In the genomic region with DNA sequence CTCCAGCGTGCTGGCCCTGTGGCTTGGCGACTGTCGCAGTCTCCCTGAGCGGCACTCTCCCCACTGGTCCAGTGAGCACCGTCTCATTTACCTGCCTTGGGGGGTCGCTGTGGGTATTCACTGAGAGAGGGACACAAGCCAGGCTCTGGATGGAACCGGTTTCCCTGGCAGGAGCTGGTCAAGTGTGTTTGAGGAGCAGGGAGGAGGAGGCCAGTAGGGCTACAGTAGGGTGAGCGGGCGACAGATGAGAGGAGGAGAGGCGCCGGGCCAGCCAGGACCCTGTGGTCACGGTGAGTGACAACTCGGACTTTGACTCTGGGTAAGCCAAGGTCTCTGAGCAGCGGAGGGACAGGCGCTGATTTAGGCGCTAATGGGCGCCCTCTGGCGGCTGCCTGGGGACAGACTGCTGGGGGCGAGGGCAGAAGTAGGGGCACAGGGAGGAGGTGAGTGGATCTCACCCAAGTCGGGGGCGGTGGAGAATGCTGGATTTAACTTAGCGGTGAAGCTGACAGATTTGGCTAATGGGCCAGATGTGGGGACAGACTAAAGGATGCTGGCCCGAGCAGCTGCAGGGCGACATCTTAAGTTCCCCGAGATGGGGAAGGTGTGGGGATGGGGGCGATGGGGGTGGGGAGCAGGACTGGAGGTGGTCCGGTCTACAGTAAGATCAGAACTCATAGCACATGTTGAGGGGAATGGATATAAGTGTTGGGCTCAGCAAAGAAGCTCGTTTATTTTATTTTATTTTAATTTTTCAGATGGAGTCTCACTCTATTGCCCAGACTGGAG, we compare ENCODE assay signal across 1 cellular context.
TF ChIP-seq lines count a peak whose summit lies in the region.

No MANE protein-coding gene starts in this region.

TF ChIP-seq in K562, 482 proteins besides CTCF, POLR2A, EP300 and RAD21 (continued from another document):
- TF ChIP-seq SP1 (CRISPR knock-in tag; IDR thresholded peaks at IDR 0.05) (peak; percentile 28; the same call in 1 of the 2 replicates), POLR2AphosphoS5 (IDR thresholded peaks at IDR 0.05; ENCODE audit: control insufficient read depth, insufficient read depth, low read depth, low read length) (no peak), ZFP36 (IDR thresholded peaks at IDR 0.05; ENCODE audit: low read depth, low read length, partially characterized antibody) (peak; percentile 41), KDM5B (IDR thresholded peaks at IDR 0.05; ENCODE audit: insufficient replicate concordance, low read depth, low read length) (no peak), GTF2B (IDR thresholded peaks at IDR 0.05; ENCODE audit: extremely low read depth, insufficient read length) (no peak), CCNT2 (IDR thresholded peaks at IDR 0.05; ENCODE audit: borderline replicate concordance, extremely low read depth, insufficient read length, low read depth, low read length) (no peak), BACH1 (tag; IDR thresholded peaks at IDR 0.05) (no peak), NFE2L1 (tag; IDR thresholded peaks at IDR 0.05; ENCODE audit: borderline replicate concordance, low read depth) (no peak), ZKSCAN1 (IDR thresholded peaks at IDR 0.05; ENCODE audit: low read depth, low read length) (peak; percentile 61; the same call in 1 of the 2 replicates)
- TF ChIP-seq, protein P1, sequence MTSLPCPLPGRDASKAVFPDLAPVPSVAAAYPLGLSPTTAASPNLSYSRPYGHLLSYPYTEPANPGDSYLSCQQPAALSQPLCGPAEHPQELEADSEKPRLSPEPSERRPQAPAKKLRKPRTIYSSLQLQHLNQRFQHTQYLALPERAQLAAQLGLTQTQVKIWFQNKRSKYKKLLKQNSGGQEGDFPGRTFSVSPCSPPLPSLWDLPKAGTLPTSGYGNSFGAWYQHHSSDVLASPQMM (CRISPR knock-in tag; IDR thresholded peaks at IDR 0.05): no peak
